In genomic region chr10:79073784-79074432, GRCh38 we compare ENCODE assay signal across 1 cellular context.
TF ChIP-seq lines count a peak whose summit lies in the region.

No MANE protein-coding gene starts in this region.

TF ChIP-seq in WTC11, 78 proteins besides CTCF, POLR2A, EP300 and RAD21 (continued from another document):
- TF ChIP-seq STAT6 (CRISPR knock-in tag; conservative IDR thresholded peaks at IDR 0.05; ENCODE audit: low read depth) (no peak), CBFB (CRISPR knock-in tag; IDR thresholded peaks at IDR 0.05; ENCODE audit: low read depth) (no peak), TP53 (CRISPR knock-in tag; IDR thresholded peaks at IDR 0.05) (no peak), USF1 (CRISPR knock-in tag; IDR thresholded peaks at IDR 0.05) (no peak), ZSCAN18 (CRISPR knock-in tag; IDR thresholded peaks at IDR 0.05) (no peak)
